ENCODE assay signal across 8 cellular contexts in genomic region chr19:40217921-40218890, GRCh38. TPM values are rescaled to one million over a fixed set of nuclear protein-coding genes. Genes with fewer than 3 reads are reported as not detected.
DNase-seq lines count a peak whose midpoint lies in the region; ATAC-seq and TF ChIP-seq lines count a peak whose summit lies in the region.

Gene TTC9B, minus strand, starts transcription at chr19:40218384. Its CDS starts 3 bp downstream, at chr19:40218381.

- POLR2A ChIA-PET in activated naive CD8-positive, alpha-beta T cell treated with anti-CD3 and anti-CD28 coated beads, Interleukin-2, amount 10 ng/mL, durations not matched to agents 7 days and 5 days (lab: Charles Lee): interaction anchor here (1.1 kb wide), 1 partner anchor 247 kb away, joined by 3 read pairs; the partner anchor contains the start of gene PSMC4

- TF ChIP-seq POLR2A in transverse colon (IDR thresholded peaks at IDR 0.05): no peak

- no peaks in the 10 kb centered on the region for H3K36me3 Mint-ChIP-seq in CD4-positive, CD25-positive, alpha-beta regulatory T cell
- no peaks in the 10 kb centered on the region for H3K36me3 Mint-ChIP-seq in activated naive CD8-positive, alpha-beta T cell treated with anti-CD3 and anti-CD28 coated beads, Interleukin-2, amount 10 ng/mL, durations not matched to agents 7 days and 5 days

- no peak within 1 kb of the TSS for H3K27ac Mint-ChIP-seq in CD4-positive, CD25-positive, alpha-beta regulatory T cell
- H3K27ac Mint-ChIP-seq in activated naive CD8-positive, alpha-beta T cell treated with anti-CD3 and anti-CD28 coated beads, Interleukin-2, amount 10 ng/mL, durations not matched to agents 7 days and 5 days: no peak within 1 kb of the TSS

- H3K9me3 Mint-ChIP-seq in CD4-positive, CD25-positive, alpha-beta regulatory T cell: peaks cover 0 to 4% (median 3%) of the 10 kb centered on the region in 7 donors
- H3K9me3 Mint-ChIP-seq in activated naive CD8-positive, alpha-beta T cell treated with anti-CD3 and anti-CD28 coated beads, Interleukin-2, amount 10 ng/mL, durations not matched to agents 7 days and 5 days: peaks cover 1% of the 10 kb centered on the region

- no peak within 1 kb of the TSS for H3K27ac ChIP-seq in CD4-positive, CD25-positive, alpha-beta regulatory T cell (ENCODE audit: insufficient read depth, low read length, poor library complexity, severe bottlenecking)
- peak within 1 kb of the TSS in 1 of 4 donors; percentile 41 for H3K27ac ChIP-seq in transverse colon

- H3K4me1 ChIP-seq in CD4-positive, CD25-positive, alpha-beta regulatory T cell (ENCODE audit: control insufficient read depth, insufficient read depth, low read length, poor library complexity, severe bottlenecking): peaks cover 8% of the 10 kb centered on the region
- peaks cover 0 to 22% (median 11%) of the 10 kb centered on the region in 4 donors for H3K4me1 ChIP-seq in transverse colon

- no peak for TF ChIP-seq CTCF in transverse colon (IDR thresholded peaks at IDR 0.05)

- H3K4me3 ChIP-seq in CD4-positive, CD25-positive, alpha-beta regulatory T cell (ENCODE audit: low read depth, low read length): no peak within 1 kb of the TSS
- H3K4me3 ChIP-seq in transverse colon: peak within 1 kb of the TSS in 2 of 4 donors; percentile 9 to 28

- TF ChIP-seq EP300 in transverse colon (IDR thresholded peaks at IDR 0.05; ENCODE audit: low read depth): no peak

- peaks cover 42% of the 10 kb centered on the region for H3K27me3 Mint-ChIP-seq in CD4-positive, CD25-positive, alpha-beta regulatory T cell
- H3K27me3 Mint-ChIP-seq in activated naive CD8-positive, alpha-beta T cell treated with anti-CD3 and anti-CD28 coated beads, Interleukin-2, amount 10 ng/mL, durations not matched to agents 7 days and 5 days: peaks cover 43% of the 10 kb centered on the region

- peak; percentile 36 to 42 for ATAC-seq in CD4-positive, CD25-positive, alpha-beta regulatory T cell (ENCODE audit: low read depth in 2 of 2)
- peak; percentile 65 for ATAC-seq in activated naive CD8-positive, alpha-beta T cell treated with anti-CD3 and anti-CD28 coated beads, Interleukin-2, amount 10 ng/mL, durations not matched to agents 7 days and 5 days (ENCODE audit: low read depth)
- no peak for ATAC-seq in GM18498 (IDR thresholded peaks at IDR 0.05; ENCODE audit: unreplicated experiment)

- 10 to 29% methylated on average over 3 to 62 of the region's 76 CpGs for WGBS in transverse colon (ENCODE audit: low coverage in 1 of 2), 2 donors

- intact Hi-C loops in transverse colon (cut with DNase I; ENCODE audit: low total_unique reads): no loop called here

- H3K4me1 Mint-ChIP-seq in CD4-positive, CD25-positive, alpha-beta regulatory T cell: peaks cover 5 to 16% (median 8%) of the 10 kb centered on the region in 4 donors
- peaks cover 7% of the 10 kb centered on the region for H3K4me1 Mint-ChIP-seq in activated naive CD8-positive, alpha-beta T cell treated with anti-CD3 and anti-CD28 coated beads, Interleukin-2, amount 10 ng/mL, durations not matched to agents 7 days and 5 days

- peak; percentile 24 to 51 (median 27) for DNase-seq in CD4-positive, CD25-positive, alpha-beta regulatory T cell
- DNase-seq in NCI-H2227 treated with DMSO at 0.1 percent for 48 hours (lab: John Stamatoyannopoulos, UW): peak; percentile 87
- DNase-seq in activated naive CD8-positive, alpha-beta T cell treated with anti-CD3 and anti-CD28 coated beads, Interleukin-2, amount 10 ng/mL, durations not matched to agents 7 days and 5 days: peak; percentile 80
- peak; percentile 29 to 41 for DNase-seq in lung microvascular endothelial cell (ENCODE audit: low read depth in 2 of 2)
- no peak for DNase-seq in transverse colon
- DNase-seq in NCI-H2107 (lab: John Stamatoyannopoulos, UW): no peak
- DNase-seq in NCI-H446 treated with DMSO at 0.1 percent for 48 hours (lab: John Stamatoyannopoulos, UW): no peak

- in situ Hi-C loops in transverse colon (cut with MboI; ENCODE audit: low pct_ligation_motif_present in 1 of 4, low pct_unique_long_range_greater_than_20kb in 1 of 4, low sequenced_read_pairs in 3 of 4): no loop called here

- no peaks in the 10 kb centered on the region for H3K36me3 ChIP-seq in CD4-positive, CD25-positive, alpha-beta regulatory T cell (ENCODE audit: control insufficient read depth, insufficient read depth, low read length)
- H3K36me3 ChIP-seq in transverse colon: no peaks in the 10 kb centered on the region

- H3K4me3 Mint-ChIP-seq in CD4-positive, CD25-positive, alpha-beta regulatory T cell: peak within 1 kb of the TSS in 1 of 4 donors; percentile 19
- H3K4me3 Mint-ChIP-seq in activated naive CD8-positive, alpha-beta T cell treated with anti-CD3 and anti-CD28 coated beads, Interleukin-2, amount 10 ng/mL, durations not matched to agents 7 days and 5 days: no peak within 1 kb of the TSS

- peaks cover 13% of the 10 kb centered on the region for H3K27me3 ChIP-seq in CD4-positive, CD25-positive, alpha-beta regulatory T cell (ENCODE audit: control insufficient read depth, insufficient read depth, low read length)
- H3K27me3 ChIP-seq in transverse colon: peaks cover 55% of the 10 kb centered on the region

- H3K9me3 ChIP-seq in CD4-positive, CD25-positive, alpha-beta regulatory T cell (ENCODE audit: control insufficient read depth in 2 of 2, low read length in 2 of 2): no peaks in the 10 kb centered on the region
- no peaks in the 10 kb centered on the region for H3K9me3 ChIP-seq in transverse colon

RNA-seq across cellular contexts. Expression of gene TTC9B, which starts in this region (rescaled TPM):
- not detected for total RNA-seq in CD4-positive, CD25-positive, alpha-beta regulatory T cell
- polyA plus RNA-seq in CD4-positive, CD25-positive, alpha-beta regulatory T cell: not detected
- total RNA-seq in activated naive CD8-positive, alpha-beta T cell treated with anti-CD3 and anti-CD28 coated beads, Interleukin-2, amount 10 ng/mL, durations not matched to agents 7 days and 5 days: not detected
- under 0.01 TPM in 1 of 2 replicates, not detected in the other for total RNA-seq in lung microvascular endothelial cell
- total RNA-seq in transverse colon: not detected

Comparison
In these comparisons a context has a peak if more than half of its experiments do, and no peak if none do; other contexts are left out.
1. Peak in DNase-seq and ATAC-seq in CD4-positive, CD25-positive, alpha-beta regulatory T cell; RNA of the gene not detected or under 1 TPM.
2. Peak in DNase-seq and ATAC-seq in activated naive CD8-positive, alpha-beta T cell treated with anti-CD3 and anti-CD28 coated beads, Interleukin-2, amount 10 ng/mL, durations not matched to agents 7 days and 5 days; RNA of the gene not detected or under 1 TPM.
3. Peak in DNase-seq in lung microvascular endothelial cell; RNA of the gene not detected or under 1 TPM.